30 cellular contexts compared by ENCODE assay signal in genomic region chr1:204627436-204627835, GRCh38. TPM values are rescaled to one million over a fixed set of nuclear protein-coding genes. Genes with fewer than 3 reads are reported as not detected.
"Had no signal": no experiment of that assay in that cellular context is flagged by ENCODE, and none has a peak within 500 bp of the region (broad histone marks: within the 10 kb centered on the region; RNA-seq: fewer than 3 reads in every experiment).

No MANE protein-coding gene starts in this region.

- ATAC-seq: esophagus mucosa; gastrocnemius medialis; heart right ventricle; left colon; left ventricle myocardium superior; lower lobe of right lung; natural killer cell; stimulated activated memory B cell treated with anti-CD40 and anti-IgM and Interleukin-4, amounts not matched to agents 10 μg/mL and 1 μg/mL and 100 μg/mL, for 72 hours; stimulated activated naive CD8-positive, alpha-beta T cell treated with anti-CD3 and anti-CD28 coated beads, Interleukin-15, Interleukin-2, amounts not matched to agents 100 U/mL and 50 U/mL, for 24 hours had no signal

- H3K9me3 Mint-ChIP-seq: natural killer cell; stimulated activated memory B cell treated with anti-CD40 and anti-IgM and Interleukin-4, amounts not matched to agents 10 μg/mL and 1 μg/mL and 100 μg/mL, for 72 hours had no signal

- H3K4me1 ChIP-seq: gastrocnemius medialis, lower lobe of right lung, prostate gland, right atrium auricular region had no signal

- H3K4me3 Mint-ChIP-seq: natural killer cell; stimulated activated memory B cell treated with anti-CD40 and anti-IgM and Interleukin-4, amounts not matched to agents 10 μg/mL and 1 μg/mL and 100 μg/mL, for 72 hours had no signal

- H3K27ac ChIP-seq: dorsolateral prefrontal cortex, epithelial cell of prostate, gastrocnemius medialis, heart right ventricle, lower lobe of right lung, prostate gland, right atrium auricular region, sigmoid colon, thoracic aorta, tibial nerve, upper lobe of left lung had no signal

- H3K27me3 ChIP-seq: dorsolateral prefrontal cortex, right atrium auricular region, sigmoid colon, tibial nerve, upper lobe of left lung had no signal

- H3K36me3 Mint-ChIP-seq: natural killer cell; stimulated activated memory B cell treated with anti-CD40 and anti-IgM and Interleukin-4, amounts not matched to agents 10 μg/mL and 1 μg/mL and 100 μg/mL, for 72 hours had no signal

- DNase-seq: cerebellar nuclear complex; effector CD4-positive, alpha-beta T cell; foreskin fibroblast; gastrocnemius medialis; glutamatergic neuron; heart right ventricle; hippocampal formation; kidney glomerular epithelial cell; left colon; left ventricle myocardium superior; lower lobe of right lung; natural killer cell; sigmoid colon; stimulated activated CD4-positive, alpha-beta T cell treated with anti-CD3 and anti-CD28 coated beads, Interleukin-2, amount 100 ng/mL, for 24 hours; stimulated activated CD4-positive, alpha-beta T cell treated with anti-CD3 and anti-CD28 coated beads, Interleukin-4, amount 100 ng/mL, for 24 hours; stimulated activated naive CD8-positive, alpha-beta T cell treated with anti-CD3 and anti-CD28 coated beads, Interleukin-15, Interleukin-2, amounts not matched to agents 100 U/mL and 50 U/mL, for 24 hours had no signal

- H3K36me3 ChIP-seq: gastrocnemius medialis, heart right ventricle, lower lobe of right lung, prostate gland, right atrium auricular region, sigmoid colon, thoracic aorta, tibial nerve, upper lobe of left lung had no signal

- H3K4me3 ChIP-seq: dorsolateral prefrontal cortex, gastrocnemius medialis, heart right ventricle, lower lobe of right lung, prostate gland, right atrium auricular region, sigmoid colon, thoracic aorta, tibial nerve, upper lobe of left lung had no signal

- H3K9me3 ChIP-seq: gastrocnemius medialis, heart right ventricle, lower lobe of right lung, prostate gland, right atrium auricular region, sigmoid colon, thoracic aorta, tibial nerve, upper lobe of left lung had no signal

- FAIRE-seq: colon, islet of Langerhans, urothelium cell line had no signal

- H3K27ac Mint-ChIP-seq: natural killer cell; stimulated activated memory B cell treated with anti-CD40 and anti-IgM and Interleukin-4, amounts not matched to agents 10 μg/mL and 1 μg/mL and 100 μg/mL, for 72 hours had no signal

RNA-seq across cellular contexts. Expression of gene LRRN2, which starts 58.1 kb away (rescaled TPM):
- total RNA-seq: mononuclear cell, osteocyte had no signal
